ENCODE assay signal across 23 cellular contexts in the genomic region with DNA sequence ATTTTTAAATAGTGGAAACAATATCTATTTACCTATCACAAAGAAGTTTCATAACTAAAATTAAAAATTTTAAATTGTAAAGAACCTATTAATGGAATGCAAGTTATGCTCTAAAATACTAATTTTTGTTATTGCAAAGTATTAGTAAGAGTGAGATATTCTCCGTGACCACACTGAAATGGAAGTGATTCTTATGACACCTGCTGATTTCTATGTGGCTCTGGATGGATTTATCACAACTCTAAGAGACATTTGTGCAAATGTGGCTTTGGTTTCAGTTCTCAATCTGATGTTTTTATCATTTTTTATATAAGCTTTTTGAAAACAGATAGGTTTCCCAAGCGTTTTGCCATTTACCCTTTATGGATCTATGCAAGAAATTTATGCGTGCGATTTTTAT.
DNase-seq lines count a peak whose midpoint lies in the region; ATAC-seq, FAIRE-seq and TF ChIP-seq lines count a peak whose summit lies in the region.
"Had no signal": no experiment of that assay in that cellular context is flagged by ENCODE, and none has a peak within 500 bp of the region (broad histone marks: within the 10 kb centered on the region; RNA-seq: fewer than 3 reads in every experiment).

No MANE protein-coding gene starts in this region.

- no peaks in the 10 kb centered on the region for H3K79me2 ChIP-seq in GM12878 (ENCODE audit: control insufficient read depth, insufficient read depth, low read length)

- in situ Hi-C loops in GM12878 (cut with MboI), result no loop called here

- POLR2A ChIA-PET in GM12878 (lab: Charles Lee), result no interaction called here

- TF ChIP-seq POLR2A in GM12878 (IDR thresholded peaks at IDR 0.05; ENCODE audit: low read depth, low read length) (no peak), Peyer's patch (IDR thresholded peaks at IDR 0.05) (no peak), body of pancreas (IDR thresholded peaks at IDR 0.05) (no peak)

- no peak overlapping the region for H3K4me2 ChIP-seq in GM12878 (ENCODE audit: control insufficient read depth, insufficient read depth)
- H3K4me2 ChIP-seq: BLaER1 had no signal

- WGBS in GM12878 (ENCODE audit: insufficient coverage, insufficient replicate concordance, low lambda C conversion rate, missing lambda C conversion rate), result 73% methylated on average over 4 of the region's 4 CpGs
- 61 to 65% methylated on average over 4 of the region's 4 CpGs for WGBS in body of pancreas, 2 donors

- no peak overlapping the region for H3K9ac ChIP-seq in GM12878 (ENCODE audit: control insufficient read depth, insufficient read depth, low read length)
- H3K9ac ChIP-seq: BLaER1 had no signal

- no peak for TF ChIP-seq RAD21 in GM12878 (IDR thresholded peaks at IDR 0.05; ENCODE audit: insufficient read depth, low read depth, low read length)

- H4K20me1 ChIP-seq in GM12878 (ENCODE audit: control insufficient read depth, insufficient read depth), result no peaks in the 10 kb centered on the region
- H4K20me1 ChIP-seq: BLaER1 had no signal

- H3K27me3 ChIP-seq in GM12878 (replicated peaks in 1 of 2; ENCODE audit: control insufficient read depth in 2 of 2, insufficient read depth in 2 of 2, low read length in 1 of 2) (no peaks in the 10 kb centered on the region), Peyer's patch (no peaks in the 10 kb centered on the region), body of pancreas (no peaks in the 10 kb centered on the region)
- H3K27me3 ChIP-seq: BLaER1 had no signal

- BruUV-seq in GM12878 (replicated peaks; lab: Mats Ljungman, UMichigan), result no TSS peak

- DNase-seq in GM12878 (ENCODE audit: low read depth, low spot score) (no peak), HK-2 (ENCODE audit: unreplicated experiment) (no peak), Peyer's patch (no peak), body of pancreas (no peak)
- DNase-seq: CD4-positive, alpha-beta T cell; COR-L47; DMS 273 treated with DMSO at 0.1 percent for 48 hours; DND-41; KBM-7; NCI-H1092 treated with DMSO at 0.1 percent for 48 hours; NCI-H1436 treated with DMSO at 0.1 percent for 48 hours; NCI-H2029 treated with DMSO at 0.1 percent for 48 hours; NCI-H226; NCI-H510A treated with DMSO at 0.1 percent for 48 hours; NCI-H774; T-helper 1 cell had no signal

- SMC1A ChIA-PET in GM12878 (lab: Charles Lee; ENCODE audit: uncharacterized antibody, unreplicated experiment), result no interaction called here

- no peak for TF ChIP-seq EP300 in GM12878 (IDR thresholded peaks at IDR 0.05; ENCODE audit: borderline replicate concordance in 1 of 2, control insufficient read depth in 1 of 2, low read depth in 2 of 2, low read length in 2 of 2)

- RAD21 ChIA-PET in GM12878 (lab: Charles Lee; ENCODE audit: unreplicated experiment), result no interaction called here

- FAIRE-seq in GM12878 (lab: Jason Lieb, UNC), result no peak
- FAIRE-seq: H54 had no signal

- ATAC-seq in GM18517 (IDR thresholded peaks at IDR 0.05; ENCODE audit: unreplicated experiment), result peak; percentile 61
- ATAC-seq in GM21529 (IDR thresholded peaks at IDR 0.05; ENCODE audit: unreplicated experiment), result peak; percentile 44
- peak; percentile 50 for ATAC-seq in HG03520 (IDR thresholded peaks at IDR 0.05; ENCODE audit: unreplicated experiment)
- no peak for ATAC-seq in GM12878
- ATAC-seq in body of pancreas, result no peak
- ATAC-seq: Right ventricle myocardium inferior had no signal

- H3K4me1 ChIP-seq in GM12878 (ENCODE audit: control insufficient read depth, insufficient read depth, low read length), result no peaks in the 10 kb centered on the region
- H3K4me1 ChIP-seq in Peyer's patch, result no peaks in the 10 kb centered on the region
- no peaks in the 10 kb centered on the region for H3K4me1 ChIP-seq in body of pancreas
- H3K4me1 ChIP-seq: BLaER1, SJSA1 had no signal

- no peaks in the 10 kb centered on the region for H3K36me3 ChIP-seq in GM12878 (ENCODE audit: control insufficient read depth in 2 of 2, insufficient read depth in 2 of 2, low read length in 1 of 2)
- H3K36me3 ChIP-seq in Peyer's patch, result no peaks in the 10 kb centered on the region
- H3K36me3 ChIP-seq in body of pancreas (replicated peaks in 1 of 2; ENCODE audit: insufficient read depth in 1 of 2, low read depth in 2 of 2), result no peaks in the 10 kb centered on the region
- H3K36me3 ChIP-seq: BLaER1, SJSA1 had no signal

- TF ChIP-seq CTCF in GM12878 (IDR thresholded peaks at IDR 0.05 in 2 of 3, conservative IDR thresholded peaks at IDR 0.05 in 1 of 3; ENCODE audit: control insufficient read depth in 2 of 3, extremely low read depth in 1 of 3, insufficient read depth in 1 of 3, low read depth in 3 of 3, low read length in 3 of 3) (no peak), Peyer's patch (IDR thresholded peaks at IDR 0.05) (no peak), body of pancreas (IDR thresholded peaks at IDR 0.05) (no peak)

- H3K27ac ChIP-seq in GM12878 (ENCODE audit: control insufficient read depth, insufficient read depth) (no peak overlapping the region), Peyer's patch (no peak overlapping the region), body of pancreas (no peak overlapping the region)
- H3K27ac ChIP-seq: BLaER1, SJSA1 had no signal

- H3K9me3 ChIP-seq in GM12878 (replicated peaks; ENCODE audit: control insufficient read depth, insufficient read depth, low read length) (no peaks in the 10 kb centered on the region), Peyer's patch (no peaks in the 10 kb centered on the region), body of pancreas (no peaks in the 10 kb centered on the region)
- H3K9me3 ChIP-seq: BLaER1, SJSA1 had no signal

- intact Hi-C loops in GM12878 (cut with micrococcal nuclease; ENCODE audit: unreplicated experiment), result no loop called here
- intact Hi-C loops in body of pancreas (cut with DNase I), result no loop called here

- CTCF ChIA-PET in GM12878 (lab: Yijun Ruan, JAX), result no interaction called here

- H2AFZ ChIP-seq in GM12878 (ENCODE audit: control insufficient read depth, low read depth, low read length), result no peak overlapping the region

- H3K4me3 ChIP-seq in GM12878 (no peak overlapping the region), Peyer's patch (no peak overlapping the region), body of pancreas (no peak overlapping the region)
- H3K4me3 ChIP-seq: BLaER1, SJSA1 had no signal

TF ChIP-seq in GM12878, 131 proteins besides CTCF, POLR2A, EP300 and RAD21:
- peak; percentile 26; the same call in 1 of the 2 replicates for TF ChIP-seq FOXM1 (IDR thresholded peaks at IDR 0.05; ENCODE audit: low read depth, low read length)
- peak; percentile 63; the same call in 1 of the 2 replicates for TF ChIP-seq NFIC (IDR thresholded peaks at IDR 0.05; ENCODE audit: low read depth, low read length)
- TF ChIP-seq JUNB (IDR thresholded peaks at IDR 0.05), result peak; percentile 44; the same call in 1 of the 2 replicates
- peak; percentile 69; the same call in 1 of the 2 replicates for TF ChIP-seq RUNX3 (IDR thresholded peaks at IDR 0.05; ENCODE audit: low read length)
- no peak for TF ChIP-seq RELA (IDR thresholded peaks at IDR 0.05; ENCODE audit: borderline replicate concordance, partially characterized antibody)

Comparison
In these comparisons a context has a peak if more than half of its experiments do, and no peak if none do; other contexts are left out.
1. ATAC-seq: peak in GM18517 (single experiment), GM21529 (single experiment) and HG03520 (single experiment); none in GM12878 (single experiment) and body of pancreas (single experiment).